16 cellular contexts compared by ENCODE assay signal in genomic region chr16:70460737-70461261, GRCh38. TPM values are rescaled to one million over a fixed set of nuclear protein-coding genes. Genes with fewer than 3 reads are reported as not detected.
A peak's percentile ranks its signal among the peaks of the same experiment; 100 is the strongest.
DNase-seq lines count a peak whose midpoint lies in the region; TF ChIP-seq lines count a peak whose summit lies in the region.
"Had no signal": no experiment of that assay in that cellular context is flagged by ENCODE, and none has a peak within 500 bp of the region (broad histone marks: within the 10 kb centered on the region; RNA-seq: fewer than 3 reads in every experiment).

No MANE protein-coding gene starts in this region.

- POLR2A ChIA-PET in RWPE1 (lab: Yijun Ruan, JAX; ENCODE audit: low non-redundant PET) = interaction anchor here (0.6 kb wide), 1 partner anchor 79 kb away, joined by 6 read pairs; no protein-coding TSS in a partner anchor

- no peak overlapping the region for H3K4me3 Mint-ChIP-seq in nephron
- H3K4me3 Mint-ChIP-seq: brain; CD8-positive, alpha-beta memory T cell; T-helper 1 cell treated with Interleukin-12 subunit alpha and Interleukin-12 subunit beta and Interleukin-4 antibody, amounts not matched to agents 30 μg/mL and 1 μg/mL, for 36 hours had no signal

- H3K27me3 Mint-ChIP-seq in nephron (ENCODE audit: low read depth) = no peaks in the 10 kb centered on the region
- H3K27me3 Mint-ChIP-seq: brain; CD8-positive, alpha-beta memory T cell had no signal

- no peaks in the 10 kb centered on the region for H3K36me3 Mint-ChIP-seq in nephron (ENCODE audit: low read depth)

- peak overlapping the region; percentile 64 to 77 (median 76) for H3K27ac Mint-ChIP-seq in nephron
- H3K27ac Mint-ChIP-seq: brain; T-helper 1 cell treated with Interleukin-12 subunit alpha and Interleukin-12 subunit beta and Interleukin-4 antibody, amounts not matched to agents 30 μg/mL and 1 μg/mL, for 36 hours had no signal

- no peaks in the 10 kb centered on the region for H3K9me3 Mint-ChIP-seq in nephron
- H3K9me3 Mint-ChIP-seq: brain; CD8-positive, alpha-beta memory T cell; T-helper 1 cell treated with Interleukin-12 subunit alpha and Interleukin-12 subunit beta and Interleukin-4 antibody, amounts not matched to agents 30 μg/mL and 1 μg/mL, for 36 hours had no signal

- peaks cover 4% of the 10 kb centered on the region for H3K4me1 Mint-ChIP-seq in nephron

- DNase-seq in Caki2 (ENCODE audit: low read depth) = peak; percentile 71
- DNase-seq in RWPE1 (ENCODE audit: low spot score) = no peak
- peak; percentile 41 for DNase-seq in glomerular visceral epithelial cell (ENCODE audit: extremely low spot score)
- DNase-seq in GM19238 (ENCODE audit: insufficient read length, low spot score) = no peak
- DNase-seq in NCI-H1417 treated with DMSO at 0.1 percent for 48 hours (lab: John Stamatoyannopoulos, UW) = no peak
- no peak for DNase-seq in SKM-1 (lab: John Stamatoyannopoulos, UW; ENCODE audit: unreplicated experiment)
- no peak for DNase-seq in coronary artery (ENCODE audit: low spot score)
- DNase-seq: activated gamma-delta T cell treated with Interleukin-2 at 50 U/mL for 16 hours; CD8-positive, alpha-beta memory T cell; Karpas-422; NCI-H2081 treated with DMSO at 0.1 percent for 48 hours; sigmoid colon had no signal

- H3K27ac ChIP-seq in RWPE1 (peak overlapping the region; percentile 32), coronary artery (no peak overlapping the region)
- H3K27ac ChIP-seq: epithelial cell of prostate, sigmoid colon had no signal

- no peak overlapping the region for H3K4me3 ChIP-seq in coronary artery
- H3K4me3 ChIP-seq: sigmoid colon had no signal

- CTCF ChIA-PET in RWPE1 (lab: Yijun Ruan, JAX) = no interaction called here

- TF ChIP-seq CTCF in RWPE1 (conservative IDR thresholded peaks at IDR 0.05; ENCODE audit: low read depth) (no peak), nephron (IDR thresholded peaks at IDR 0.05; ENCODE audit: unreplicated experiment in 3 of 3) (peak in 1 of 3 experiments; percentile 12), coronary artery (IDR thresholded peaks at IDR 0.05) (no peak)

- in situ Hi-C loops in Caki2 (cut with HindIII; ENCODE audit: low pct_unique_long_range_greater_than_20kb, low sequenced_read_pairs) = no loop called here

RNA-seq across cellular contexts. Expression of gene FCSK, which starts 6.4 kb away (rescaled TPM):
- 22.2 and 32.7 TPM in 2 replicates for total RNA-seq in Caki2 (2014; rRNA removed; shearing (Covaris generic); ENCODE audit: low replicate concordance)

RNA-seq across cellular contexts. Expression of gene ST3GAL2, which starts 21.9 kb away (rescaled TPM):
- total RNA-seq in Caki2 (2014; rRNA removed; shearing (Covaris generic); ENCODE audit: low replicate concordance) = 34.1 and 38.0 TPM in 2 replicates

Comparison
In these comparisons a context has a peak if more than half of its experiments do, and no peak if none do; other contexts are left out.
1. DNase-seq: peak in Caki2 (single experiment) and glomerular visceral epithelial cell (single experiment); none in RWPE1 (single experiment), GM19238 (single experiment), NCI-H1417 treated with DMSO at 0.1 percent for 48 hours (single experiment), SKM-1 (single experiment) and coronary artery (single experiment).